In genomic region chr16:88430185-88430523, GRCh38 we compare ENCODE assay signal across 8 cellular contexts. TPM values are rescaled to one million over a fixed set of nuclear protein-coding genes. Genes with fewer than 3 reads are reported as not detected.
DNase-seq lines count a peak whose midpoint lies in the region; ATAC-seq and TF ChIP-seq lines count a peak whose summit lies in the region.

No MANE protein-coding gene starts in this region.

- TF ChIP-seq CTCF in A673 (conservative IDR thresholded peaks at IDR 0.05; ENCODE audit: low read depth, low read length) (no peak), astrocyte of the cerebellum (IDR thresholded peaks at IDR 0.05; ENCODE audit: low read depth, low read length, missing control alignments) (no peak)

- no peak overlapping the region for H2BK120ac ChIP-seq in mesendoderm (ENCODE audit: low read depth, low read length)

- no peaks in the 10 kb centered on the region for H3K4me1 ChIP-seq in A673 (ENCODE audit: insufficient read depth, low read length, poor library complexity, severe bottlenecking)
- no peaks in the 10 kb centered on the region for H3K4me1 ChIP-seq in mesendoderm (ENCODE audit: control insufficient read depth, low read depth, low read length)

- H3K23ac ChIP-seq in mesendoderm (ENCODE audit: low read length) = no peak overlapping the region

- H2AK5ac ChIP-seq in mesendoderm (ENCODE audit: low read length) = no peak overlapping the region

- no peak overlapping the region for H3K4ac ChIP-seq in mesendoderm (ENCODE audit: low read depth, low read length)

- intact Hi-C loops in A673 (cut with micrococcal nuclease; ENCODE audit: unreplicated experiment) = loop anchor here (10.0 kb wide), 1 partner anchor 475 kb away; the partner anchor contains the start of gene BANP

- H3K79me1 ChIP-seq in mesendoderm (ENCODE audit: low read length) = no peaks in the 10 kb centered on the region

- DNase-seq in A673 (ENCODE audit: low spot score) (no peak), astrocyte of the cerebellum (ENCODE audit: low read depth) (no peak), mesendoderm (no peak), NCI-H1092 treated with DMSO at 0.1 percent for 48 hours (lab: John Stamatoyannopoulos, UW) (no peak)
- no peak for DNase-seq in stimulated activated naive CD4-positive, alpha-beta T cell treated with Interleukin-2 at 50 U/mL for 16 hours (lab: John Stamatoyannopoulos, UW)

- WGBS in mesendoderm (ENCODE audit: extremely low coverage, insufficient coverage, low lambda C conversion rate) = no CpG with 5 or more reads among the region's 36 CpGs

- BruUV-seq in A673 (replicated peaks; lab: Mats Ljungman, UMichigan) = no TSS peak

- CTCF ChIA-PET in A673 (lab: Charles Lee) = no interaction called here

- ATAC-seq in GM21447 (IDR thresholded peaks at IDR 0.05; ENCODE audit: unreplicated experiment) (peak; percentile 14), HG03025 (IDR thresholded peaks at IDR 0.05; ENCODE audit: low FRiP score, unreplicated experiment) (no peak), GM21717 (IDR thresholded peaks at IDR 0.05; ENCODE audit: unreplicated experiment) (no peak)

- H4K8ac ChIP-seq in mesendoderm (ENCODE audit: low read depth, low read length) = no peak overlapping the region

- H3K27me3 ChIP-seq in A673 (replicated peaks; ENCODE audit: insufficient read depth, low read depth, low read length, poor library complexity) (peaks cover 36% of the 10 kb centered on the region), mesendoderm (ENCODE audit: insufficient read depth, low read length, poor library complexity) (no peaks in the 10 kb centered on the region)

- no peaks in the 10 kb centered on the region for H3K9me3 ChIP-seq in A673 (ENCODE audit: low read depth, low read length, poor library complexity, severe bottlenecking)

- H3K4me3 ChIP-seq in A673 (ENCODE audit: low read depth, low read length, poor library complexity, severe bottlenecking) (peak overlapping the region; percentile 24), astrocyte of the cerebellum (ENCODE audit: low read depth, low read length) (peak overlapping the region; percentile 10), mesendoderm (ENCODE audit: low read length) (no peak overlapping the region)

- H3K56ac ChIP-seq in mesendoderm (ENCODE audit: low read length) = peak overlapping the region; percentile 70

- H3K9ac ChIP-seq in mesendoderm (ENCODE audit: low read length) = peak overlapping the region; percentile 53

- POLR2A ChIA-PET in A673 (lab: Charles Lee; ENCODE audit: low non-redundant PET) = interaction anchor here (0.6 kb wide), 1 partner anchor 649 kb away, joined by 4 read pairs; no protein-coding TSS in a partner anchor

- in situ Hi-C loops in astrocyte of the cerebellum (cut with HindIII; ENCODE audit: low sequenced_read_pairs) = no loop called here

- H2BK15ac ChIP-seq in mesendoderm (replicated peaks; ENCODE audit: low read depth) = no peak overlapping the region

- peak overlapping the region; percentile 15 for H3K18ac ChIP-seq in mesendoderm (ENCODE audit: low read length)

- H2BK5ac ChIP-seq in mesendoderm (ENCODE audit: low read length) = no peak overlapping the region

- no peaks in the 10 kb centered on the region for H3K36me3 ChIP-seq in A673 (ENCODE audit: insufficient read depth, low read length, poor library complexity, severe bottlenecking)
- H3K36me3 ChIP-seq in mesendoderm (ENCODE audit: control insufficient read depth, insufficient read depth, low read length) = no peaks in the 10 kb centered on the region

- H4K5ac ChIP-seq in mesendoderm (ENCODE audit: low read length) = no peak overlapping the region

- H3K27ac ChIP-seq in A673 (ENCODE audit: low read depth, low read length, poor library complexity, severe bottlenecking) = no peak overlapping the region
- no peak overlapping the region for H3K27ac ChIP-seq in mesendoderm (ENCODE audit: low read depth, low read length)

- peak overlapping the region; percentile 27 for H3K4me2 ChIP-seq in mesendoderm (ENCODE audit: low read length)

- no peaks in the 10 kb centered on the region for H3K79me2 ChIP-seq in mesendoderm (ENCODE audit: control insufficient read depth, insufficient read depth, low read length)

RNA-seq across cellular contexts. Expression of gene ZFPM1, which starts 22.9 kb away (rescaled TPM):
- 5.6 and 6.7 TPM in 2 replicates for total RNA-seq in A673 (2021)
- 2.5 TPM for polyA plus RNA-seq in mesendoderm (2013, experiment 1 of 2)
- polyA plus RNA-seq in mesendoderm (2013, experiment 2 of 2) = 2.5 TPM

RNA-seq across cellular contexts. Expression of gene ZNF469, which starts 47.4 kb away (rescaled TPM):
- 0.09 and 0.11 TPM in 2 replicates for total RNA-seq in A673 (2021)
- polyA plus RNA-seq in mesendoderm (2013, experiment 1 of 2) = 0.67 TPM
- polyA plus RNA-seq in mesendoderm (2013, experiment 2 of 2) = 0.63 TPM
